In genomic region chrX:124239324-124239723, GRCh38 we compare ENCODE assay signal across 15 cellular contexts.
A peak's percentile ranks its signal among the peaks of the same experiment; 100 is the strongest.
DNase-seq lines count a peak whose midpoint lies in the region; ATAC-seq and TF ChIP-seq lines count a peak whose summit lies in the region.
"Had no signal": no experiment of that assay in that cellular context is flagged by ENCODE, and none has a peak within 500 bp of the region (broad histone marks: within the 10 kb centered on the region; RNA-seq: fewer than 3 reads in every experiment).

No MANE protein-coding gene starts in this region.

- no peak overlapping the region for H3K27ac ChIP-seq in KMS-11
- H3K27ac ChIP-seq: HL-60 had no signal

- peaks cover 43% of the 10 kb centered on the region for H3K4me1 Mint-ChIP-seq in central memory CD8-positive, alpha-beta T cell

- H3K4me3 ChIP-seq in KMS-11 (IDR thresholded peaks at IDR 0.05; ENCODE audit: insufficient read depth, low read depth, low read length), result no peak overlapping the region

- H3K79me2 ChIP-seq in KMS-11 (ENCODE audit: insufficient read depth, low read depth), result no peaks in the 10 kb centered on the region

- peaks cover 3% of the 10 kb centered on the region for H3K36me3 Mint-ChIP-seq in central memory CD8-positive, alpha-beta T cell (ENCODE audit: insufficient read depth)
- H3K36me3 Mint-ChIP-seq: mesothelial cell of epicardium had no signal

- no peaks in the 10 kb centered on the region for H3K36me3 ChIP-seq in KMS-11 (ENCODE audit: insufficient read depth)

- peak overlapping the region; percentile 67; the same call in 1 of the 2 replicates for H3K4me2 ChIP-seq in KMS-11
- H3K4me2 ChIP-seq: SK-N-SH had no signal

- no peak overlapping the region for H3K9ac ChIP-seq in KMS-11
- H3K9ac ChIP-seq: SK-N-SH had no signal

- no peaks in the 10 kb centered on the region for H3K9me3 Mint-ChIP-seq in central memory CD8-positive, alpha-beta T cell
- H3K9me3 Mint-ChIP-seq: dendritic cell treated with granulocyte-macrophage colony-stimulating factor and Interleukin-4, amounts not matched to agents 40 ng/mL and 50 ng/mL, for 4 days had no signal

- H3K27me3 Mint-ChIP-seq in central memory CD8-positive, alpha-beta T cell, result no peaks in the 10 kb centered on the region
- H3K27me3 Mint-ChIP-seq: dendritic cell treated with granulocyte-macrophage colony-stimulating factor and Interleukin-4, amounts not matched to agents 40 ng/mL and 50 ng/mL, for 4 days had no signal

- H3K4me3 Mint-ChIP-seq in central memory CD8-positive, alpha-beta T cell, result peak overlapping the region; percentile 43
- H3K4me3 Mint-ChIP-seq: dendritic cell treated with granulocyte-macrophage colony-stimulating factor and Interleukin-4, amounts not matched to agents 40 ng/mL and 50 ng/mL, for 4 days; mesothelial cell of epicardium had no signal

- no peaks in the 10 kb centered on the region for H4K20me1 ChIP-seq in KMS-11 (ENCODE audit: insufficient read depth)

- ATAC-seq in GM21423 (IDR thresholded peaks at IDR 0.05; ENCODE audit: unreplicated experiment), result peak; percentile 32
- peak; percentile 67 for ATAC-seq in central memory CD8-positive, alpha-beta T cell (replicated peaks; ENCODE audit: extremely low read depth, poor library complexity, severe bottlenecking)

- H3K27ac Mint-ChIP-seq in central memory CD8-positive, alpha-beta T cell (ENCODE audit: low read depth), result peak overlapping the region; percentile 38
- H3K27ac Mint-ChIP-seq: dendritic cell treated with granulocyte-macrophage colony-stimulating factor and Interleukin-4, amounts not matched to agents 40 ng/mL and 50 ng/mL, for 4 days; mesothelial cell of epicardium had no signal

- H3K4me1 ChIP-seq in KMS-11 (ENCODE audit: low read depth, poor library complexity, severe bottlenecking), result peaks cover 24% of the 10 kb centered on the region

- H3K27me3 ChIP-seq in KMS-11 (ENCODE audit: insufficient read depth, low read depth), result 0 out of 2 replicates have a peak, but pooled peaks cover 2% of the 10 kb centered on the region

- peak; percentile 8 for DNase-seq in activated CD4-positive, alpha-beta T cell treated with anti-CD3 and anti-CD28 coated beads for 48 hours
- no peak for DNase-seq in activated CD4-positive, alpha-beta T cell treated with anti-CD3 and anti-CD28 coated beads, Interleukin-2, amount 50 U/mL, for 1 hour
- no peak for DNase-seq in central memory CD8-positive, alpha-beta T cell (ENCODE audit: low spot score in 2 of 2)
- DNase-seq in retina (no peak), NCI-H2107 (lab: John Stamatoyannopoulos, UW) (no peak), NCI-H1092 treated with DMSO at 0.1 percent for 48 hours (lab: John Stamatoyannopoulos, UW) (no peak)
- DNase-seq: activated CD4-positive, CD25-positive, alpha-beta regulatory T cell; amniotic stem cell; NCI-H2081 treated with DMSO at 0.1 percent for 48 hours; SK-N-SH had no signal

- no peak overlapping the region for H2AFZ ChIP-seq in KMS-11 (ENCODE audit: low read depth)

- no peak for TF ChIP-seq CTCF in KMS-11 (conservative IDR thresholded peaks at IDR 0.05; ENCODE audit: low read depth, low read length)
